In the genomic region with DNA sequence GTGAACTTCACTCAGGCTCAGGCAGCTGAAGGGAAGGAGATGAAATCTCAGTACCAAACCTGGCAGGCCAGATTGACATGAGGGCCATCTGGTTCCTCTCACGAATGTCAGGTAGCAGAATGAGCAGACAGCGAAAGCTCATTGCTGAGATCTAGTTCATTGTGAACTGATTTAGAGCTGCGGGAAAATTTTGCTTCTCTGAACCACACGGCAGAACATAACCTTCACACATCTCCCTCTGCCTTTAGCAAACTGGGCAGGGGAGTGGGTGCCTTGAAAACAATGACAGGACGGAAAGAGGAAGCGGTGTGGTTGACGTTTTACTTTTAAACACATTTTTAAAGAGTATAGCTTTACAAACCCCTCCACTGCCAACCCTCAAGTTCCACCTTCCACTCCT, we compare ENCODE assay signal across 9 cellular contexts. TPM values are rescaled to one million over a fixed set of nuclear protein-coding genes. Genes with fewer than 3 reads are reported as not detected.
DNase-seq lines count a peak whose midpoint lies in the region; ATAC-seq, FAIRE-seq and TF ChIP-seq lines count a peak whose summit lies in the region.
"Had no signal": no experiment of that assay in that cellular context is flagged by ENCODE, and none has a peak within 500 bp of the region (broad histone marks: within the 10 kb centered on the region; RNA-seq: fewer than 3 reads in every experiment).

No MANE protein-coding gene starts in this region.

- no peak overlapping the region for H2BK20ac ChIP-seq in H1 (ENCODE audit: low read length)

- no peak overlapping the region for H3K27ac Mint-ChIP-seq in CD14-positive monocyte

- WGBS in H1 (ENCODE audit: extremely low coverage in 1 of 2, insufficient coverage in 1 of 2, insufficient read length in 1 of 2, insufficient replicate concordance in 2 of 2, low coverage in 1 of 2, low lambda C conversion rate in 2 of 2, missing lambda C conversion rate in 1 of 2), 2 experiments = 87% methylated on average over 7 of the region's 7 CpGs; no CpG with 5 or more reads in 1 of the 2 experiments

- ATAC-seq in GM18502 (IDR thresholded peaks at IDR 0.05; ENCODE audit: poor library complexity, unreplicated experiment) = peak; percentile 43
- ATAC-seq in GM21381 (IDR thresholded peaks at IDR 0.05; ENCODE audit: unreplicated experiment) = no peak
- no peak for ATAC-seq in HG02981 (IDR thresholded peaks at IDR 0.05; ENCODE audit: unreplicated experiment)
- ATAC-seq: mucosa of descending colon had no signal

- H3K27me3 ChIP-seq in H1 (replicated peaks in 1 of 4; ENCODE audit: control insufficient read depth in 3 of 4, extremely low read depth in 1 of 4, insufficient read depth in 3 of 4, low read length in 3 of 4) (no peaks in the 10 kb centered on the region), MG63 (peaks cover 58% of the 10 kb centered on the region)

- peaks cover 9% of the 10 kb centered on the region for H3K4me1 Mint-ChIP-seq in CD14-positive monocyte

- TF ChIP-seq EP300 in H1 (IDR thresholded peaks at IDR 0.05; ENCODE audit: borderline replicate concordance in 1 of 2, low read depth in 2 of 2, low read length in 2 of 2) = no peak

- H3K4me2 ChIP-seq in H1 (ENCODE audit: insufficient read depth in 1 of 2, low read depth in 2 of 2, low read length in 2 of 2) = no peak overlapping the region

- no peak for FAIRE-seq in H1 (lab: Jason Lieb, UNC)

- H2AK5ac ChIP-seq in H1 (ENCODE audit: low read depth, low read length) = no peak overlapping the region

- H3K36me3 ChIP-seq in H1 (ENCODE audit: control insufficient read depth in 2 of 4, insufficient read depth in 4 of 4, low read length in 3 of 4) (no peaks in the 10 kb centered on the region), MG63 (no peaks in the 10 kb centered on the region)

- H3K79me1 ChIP-seq in H1 (ENCODE audit: low read depth, low read length) = no peaks in the 10 kb centered on the region

- no peak overlapping the region for H2BK120ac ChIP-seq in H1 (replicated peaks; ENCODE audit: low read depth, low read length)

- CTCF ChIA-PET in H1 (lab: Charles Lee; ENCODE audit: partially characterized antibody) = interaction anchor here (0.6 to 2.0 kb wide), 7 partner anchors 10 to 231 kb away, joined by 3 to 6 read pairs (median 3); no protein-coding TSS in a partner anchor

- no peaks in the 10 kb centered on the region for H3K9me3 ChIP-seq in H1 (ENCODE audit: insufficient read depth in 2 of 2, low read depth in 1 of 2, low read length in 1 of 2)
- no peaks in the 10 kb centered on the region for H3K9me3 ChIP-seq in MG63
- H3K9me3 ChIP-seq: mucosa of descending colon had no signal

- H2BK5ac ChIP-seq in H1 (ENCODE audit: low read depth, low read length) = no peak overlapping the region

- H3K27me3 Mint-ChIP-seq in CD14-positive monocyte (ENCODE audit: low read depth in 3 of 3) = peaks cover 0 to 7% (median 2%) of the 10 kb centered on the region in 3 donors

- no peak for TF ChIP-seq POLR2A in H1 (IDR thresholded peaks at IDR 0.05; ENCODE audit: control extremely low read depth in 1 of 2, low read depth in 2 of 2, low read length in 2 of 2)

- intact Hi-C loops in CD14-positive monocyte (cut with micrococcal nuclease) = no loop called here

- H3K18ac ChIP-seq in H1 (ENCODE audit: extremely low read depth, low read length) = no peak overlapping the region

- no peak overlapping the region; the same call in 1 of the 2 replicates for H4K8ac ChIP-seq in H1 (ENCODE audit: extremely low read depth, insufficient read depth, low read length)

- H3K4me3 Mint-ChIP-seq in CD14-positive monocyte = peak overlapping the region; percentile 42 to 45

- H4K91ac ChIP-seq in H1 (replicated peaks; ENCODE audit: insufficient read length, low read length) = no peak overlapping the region

- no peak overlapping the region for H3K27ac ChIP-seq in H1 (ENCODE audit: low read depth, low read length)

- no peaks in the 10 kb centered on the region for H3K9me3 Mint-ChIP-seq in CD14-positive monocyte

- TF ChIP-seq RAD21 in H1 (IDR thresholded peaks at IDR 0.05 in 1 of 2, conservative IDR thresholded peaks at IDR 0.05 in 1 of 2; ENCODE audit: low read depth in 2 of 2, low read length in 2 of 2) = no peak

- no peak overlapping the region for H2BK12ac ChIP-seq in H1 (ENCODE audit: low read depth, low read length)

- POLR2A ChIA-PET in H1 (lab: Charles Lee; ENCODE audit: partially characterized antibody) = interaction anchor here (1.0 kb wide), 1 partner anchor 22 kb away, joined by 3 read pairs; no protein-coding TSS in a partner anchor

- H3K36me3 Mint-ChIP-seq in CD14-positive monocyte = no peaks in the 10 kb centered on the region

- H3K4ac ChIP-seq in H1 (replicated peaks; ENCODE audit: insufficient read length, low read depth, low read length) = no peak overlapping the region

- H3K79me2 ChIP-seq in H1 (ENCODE audit: control insufficient read depth in 1 of 2, insufficient read depth in 2 of 2, low read length in 2 of 2) = no peaks in the 10 kb centered on the region

- H2AFZ ChIP-seq in H1 (ENCODE audit: low read length) = peak overlapping the region; percentile 57; the same call in 1 of the 2 replicates

- H3K23ac ChIP-seq in H1 (ENCODE audit: insufficient read length) = no peak overlapping the region

- no peaks in the 10 kb centered on the region for H3K4me1 ChIP-seq in H1 (replicated peaks in 1 of 4; ENCODE audit: control insufficient read depth in 3 of 4, insufficient read depth in 4 of 4, low read length in 3 of 4)

- H3K56ac ChIP-seq in H1 (replicated peaks; ENCODE audit: insufficient read length, low read depth, low read length) = no peak overlapping the region

- H3K9ac ChIP-seq in H1 (replicated peaks in 1 of 4; ENCODE audit: extremely low read depth in 1 of 4, low read depth in 3 of 4, low read length in 3 of 4) = no peak overlapping the region

- H3K4me3 ChIP-seq in H1 (ENCODE audit: extremely low read depth in 1 of 4, insufficient read depth in 2 of 4, low read depth in 3 of 4, low read length in 4 of 4) (no peak overlapping the region), MG63 (no peak overlapping the region)
- H3K4me3 ChIP-seq: mucosa of descending colon had no signal

- no peaks in the 10 kb centered on the region for H3K23me2 ChIP-seq in H1 (ENCODE audit: low read depth, low read length)

- no peak overlapping the region for H4K5ac ChIP-seq in H1 (ENCODE audit: insufficient read length, low read depth, low read length)

- no peaks in the 10 kb centered on the region for H4K20me1 ChIP-seq in H1 (replicated peaks in 1 of 2; ENCODE audit: control insufficient read depth in 1 of 2, insufficient read depth in 2 of 2, low read length in 2 of 2)

- DNase-seq in CD14-positive monocyte (ENCODE audit: low spot score) (no peak), NCI-H69 (lab: John Stamatoyannopoulos, UW) (peak; percentile 20), H1 (ENCODE audit: low read depth in 1 of 2, low spot score in 2 of 2) (no peak), MG63 (no peak), occipital lobe (lab: John Stamatoyannopoulos, UW) (no peak)
- DNase-seq: mucosa of descending colon had no signal

- H3K14ac ChIP-seq in H1 (ENCODE audit: insufficient read length) = no peak overlapping the region

- H2BK15ac ChIP-seq in H1 (ENCODE audit: low read length) = no peak overlapping the region

- TF ChIP-seq CTCF in CD14-positive monocyte (IDR thresholded peaks at IDR 0.05) = no peak
- TF ChIP-seq CTCF in H1 (IDR thresholded peaks at IDR 0.05; ENCODE audit: control extremely low read depth in 1 of 3, insufficient read depth in 1 of 3, low read depth in 1 of 3, low read length in 3 of 3) = no peak

TF ChIP-seq in H1, 55 proteins besides CTCF, POLR2A, EP300 and RAD21:
- TF ChIP-seq RXRA (IDR thresholded peaks at IDR 0.05; ENCODE audit: insufficient read depth, low read depth, low read length) (no peak), CBX8 (IDR thresholded peaks at IDR 0.05; ENCODE audit: borderline replicate concordance, low read depth, low read length) (no peak), SIX5 (IDR thresholded peaks at IDR 0.05; ENCODE audit: low read depth, low read length) (no peak), FOSL1 (IDR thresholded peaks at IDR 0.05; ENCODE audit: insufficient read depth, low read depth, low read length) (no peak), HDAC2 (IDR thresholded peaks at IDR 0.05; ENCODE audit: borderline replicate concordance in 1 of 2, low read depth in 2 of 2, low read length in 2 of 2) (no peak), BCL11A (IDR thresholded peaks at IDR 0.05; ENCODE audit: low read depth in 2 of 2, low read length in 2 of 2) (no peak), SAP30 (IDR thresholded peaks at IDR 0.05; ENCODE audit: insufficient read depth, insufficient replicate concordance, low read length) (no peak), SP1 (IDR thresholded peaks at IDR 0.05; ENCODE audit: low read depth, low read length) (no peak), CHD1 (IDR thresholded peaks at IDR 0.05; ENCODE audit: low read depth, low read length) (no peak), HDAC6 (IDR thresholded peaks at IDR 0.05; ENCODE audit: low read depth, low read length) (no peak), RFX5 (IDR thresholded peaks at IDR 0.05; ENCODE audit: borderline replicate concordance, low read depth, low read length) (no peak)
- TF ChIP-seq, protein P1, sequence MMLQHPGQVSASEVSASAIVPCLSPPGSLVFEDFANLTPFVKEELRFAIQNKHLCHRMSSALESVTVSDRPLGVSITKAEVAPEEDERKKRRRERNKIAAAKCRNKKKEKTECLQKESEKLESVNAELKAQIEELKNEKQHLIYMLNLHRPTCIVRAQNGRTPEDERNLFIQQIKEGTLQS (IDR thresholded peaks at IDR 0.05; ENCODE audit: insufficient read depth, low read depth, low read length) = no peak

RNA-seq across cellular contexts. Expression of a gene that starts 26.2 kb away (rescaled TPM):
- polyA plus RNA-seq in CD14-positive monocyte = under 1 TPM in 1 of 2 donors, not detected in 1; 0.37 TPM
- total RNA-seq in H1 (2021; fragmentation: NEBNext Ultra II Directional; extraction: Animal tissue kit (Norgen Biotek cat#: 25700)) = 23.3 and 30.0 TPM in 2 replicates
- polyA plus RNA-seq in H1 (2011; rRNA removed) = 14.0 and 14.1 TPM in 2 replicates
- polyA plus RNA-seq in H1 (2011; cell fraction: cytosol; rRNA removed) = 33.6 TPM
- polyA plus RNA-seq in H1 (2011; cell fraction: nucleus; rRNA removed) = 64.6 TPM
- polyA plus RNA-seq in H1 (2012, experiment 1 of 2) = 26.4 to 46.2 TPM (median 34.6 TPM) in 4 replicates
- polyA plus RNA-seq in H1 (2012, experiment 2 of 2) = 1.5 TPM
- 19.8 TPM for polyA plus RNA-seq in H1 (2013, experiment 1 of 2)
- 16.7 TPM for polyA plus RNA-seq in H1 (2013, experiment 2 of 2)
- 5.7 and 6.6 TPM in 2 replicates for polyA minus RNA-seq in H1 (2011; rRNA and poly(A)+ RNA removed)
- 10.1 TPM for polyA minus RNA-seq in H1 (2011; cell fraction: cytosol; rRNA and poly(A)+ RNA removed)
- polyA minus RNA-seq in H1 (2011; cell fraction: nucleus; rRNA and poly(A)+ RNA removed) = 17.7 TPM
- 16.5 and 54.0 TPM in 2 replicates for total RNA-seq in MG63 (2014; rRNA removed; shearing (Covaris generic); ENCODE audit: low replicate concordance)
- total RNA-seq in occipital lobe = 39.9 TPM
